ENCODE assay signal across 10 cellular contexts in genomic region chr3:193594946-193595689, GRCh38. TPM values are rescaled to one million over a fixed set of nuclear protein-coding genes. Genes with fewer than 3 reads are reported as not detected.
A peak's percentile ranks its signal among the peaks of the same experiment; 100 is the strongest.
DNase-seq lines count a peak whose midpoint lies in the region; ATAC-seq and TF ChIP-seq lines count a peak whose summit lies in the region.
"Had no signal": no experiment of that assay in that cellular context is flagged by ENCODE, and none has a peak within 500 bp of the region (broad histone marks: within the 10 kb centered on the region; RNA-seq: fewer than 3 reads in every experiment).

No MANE protein-coding gene starts in this region.

- BruUV-seq in mammary epithelial cell (replicated peaks; lab: Mats Ljungman, UMichigan): TSS peak; percentile 30

- H3K36me3 ChIP-seq in DND-41 (ENCODE audit: insufficient read depth, low read length) (peaks cover 16% of the 10 kb centered on the region), MM.1S (replicated peaks; ENCODE audit: insufficient read depth, low read length) (0 out of 2 replicates have a peak, but pooled peaks cover 3% of the 10 kb centered on the region), mammary epithelial cell (ENCODE audit: insufficient read depth, low read length) (peaks cover 4% of the 10 kb centered on the region)
- H3K36me3 ChIP-seq: neutrophil had no signal

- H3K27me3 Mint-ChIP-seq in nephron progenitor cell (ENCODE audit: low read depth, poor library complexity): no peaks in the 10 kb centered on the region

- intact Hi-C loops in mammary epithelial cell (cut with micrococcal nuclease): loop anchor here (5.0 kb wide), 1 partner anchor 977 kb away; no protein-coding TSS in a partner anchor

- H3K27me3 ChIP-seq in DND-41 (ENCODE audit: insufficient read depth, low read length, poor library complexity) (no peaks in the 10 kb centered on the region), MM.1S (replicated peaks; ENCODE audit: insufficient read depth, low read length) (no peaks in the 10 kb centered on the region), mammary epithelial cell (ENCODE audit: insufficient read depth, low read length) (no peaks in the 10 kb centered on the region)
- H3K27me3 ChIP-seq: neutrophil had no signal

- 100% methylated on average over 1 of the region's 1 CpG for WGBS in mammary epithelial cell (ENCODE audit: low coverage, missing lambda C conversion rate)

- H3K9me3 ChIP-seq in DND-41 (ENCODE audit: insufficient read depth, low read length, severe bottlenecking) (no peaks in the 10 kb centered on the region), MM.1S (replicated peaks; ENCODE audit: insufficient read depth, low read length) (no peaks in the 10 kb centered on the region), mammary epithelial cell (replicated peaks; ENCODE audit: insufficient read depth, low read length) (no peaks in the 10 kb centered on the region)
- H3K9me3 ChIP-seq: neutrophil had no signal

- peaks cover 23% of the 10 kb centered on the region; the same call in 1 of the 2 replicates for H4K20me1 ChIP-seq in DND-41 (ENCODE audit: insufficient read depth, low read length)
- H4K20me1 ChIP-seq in MM.1S (ENCODE audit: insufficient read depth, low read length): no peaks in the 10 kb centered on the region
- no peaks in the 10 kb centered on the region for H4K20me1 ChIP-seq in mammary epithelial cell (ENCODE audit: insufficient read depth, low read length)

- CTCF ChIA-PET in mammary epithelial cell (lab: Charles Lee; ENCODE audit: low non-redundant PET): no interaction called here

- H3K4me2 ChIP-seq in DND-41 (ENCODE audit: insufficient read depth, low read length) (peak overlapping the region; percentile 74), MM.1S (ENCODE audit: low read depth, low read length) (peak overlapping the region; percentile 60; the same call in 1 of the 2 replicates), mammary epithelial cell (ENCODE audit: insufficient read depth, low read depth, low read length) (peak overlapping the region; percentile 96)

- no peak overlapping the region for H2AFZ ChIP-seq in DND-41 (ENCODE audit: low read depth, low read length)
- H2AFZ ChIP-seq in MM.1S (ENCODE audit: low read length): no peak overlapping the region
- H2AFZ ChIP-seq in mammary epithelial cell (ENCODE audit: low read depth, low read length): no peak overlapping the region

- H3K36me3 Mint-ChIP-seq in nephron progenitor cell (ENCODE audit: low read depth): peaks cover 43% of the 10 kb centered on the region

- H3F3A ChIP-seq in MM.1S (ENCODE audit: insufficient read depth, low read length): no peaks in the 10 kb centered on the region

- no peaks in the 10 kb centered on the region for H3K9me2 ChIP-seq in MM.1S (replicated peaks; ENCODE audit: insufficient read depth, low read length)

- no peak overlapping the region for H3K27ac Mint-ChIP-seq in nephron progenitor cell

- ATAC-seq in DND-41 (ENCODE audit: insufficient read depth, low read depth) (no peak), HG03135 (IDR thresholded peaks at IDR 0.05; ENCODE audit: unreplicated experiment) (no peak)

- peak overlapping the region; percentile 4 to 66; a peak in 2 of 4 replicates for H3K4me3 ChIP-seq in DND-41 (ENCODE audit: low read depth in 1 of 2, low read length in 2 of 2)
- no peak overlapping the region for H3K4me3 ChIP-seq in MM.1S (ENCODE audit: low read length)
- peak overlapping the region in 2 of 3 experiments; percentile 73 to 82 for H3K4me3 ChIP-seq in mammary epithelial cell (replicated peaks in 1 of 3; ENCODE audit: insufficient read depth in 1 of 3, low read depth in 2 of 3, low read length in 3 of 3)

- DNase-seq in DND-41 (no peak), MM.1S (no peak), mammary epithelial cell (no peak), nephron progenitor cell (no peak), SKM-1 treated with dmso at 0.1 percent for 144 hours (lab: John Stamatoyannopoulos, UW; ENCODE audit: unreplicated experiment) (no peak), NOMO-1 treated with dmso at 0.1 percent for 144 hours (lab: John Stamatoyannopoulos, UW; ENCODE audit: unreplicated experiment) (no peak)
- no peak for DNase-seq in stimulated activated CD4-positive, alpha-beta T cell treated with anti-CD3 and anti-CD28 coated beads, Interleukin-4, amount 100 ng/mL, for 1 hour
- DNase-seq: activated CD8-positive, alpha-beta memory T cell treated with anti-CD3 and anti-CD28 coated beads, Interleukin-2, amount 50 U/mL, for 48 hours had no signal

- H3K9ac ChIP-seq in DND-41 (ENCODE audit: low read depth, low read length) (peak overlapping the region; percentile 23; the same call in 1 of the 2 replicates), MM.1S (ENCODE audit: low read length) (no peak overlapping the region), mammary epithelial cell (ENCODE audit: insufficient read depth, low read length) (no peak overlapping the region)

- in situ Hi-C loops in mammary epithelial cell (cut with MboI; ENCODE audit: low sequenced_read_pairs in 2 of 2): no loop called here

- dilution Hi-C loops in mammary epithelial cell (cut with HindIII; ENCODE audit: low sequenced_read_pairs): no loop called here

- peaks cover 36% of the 10 kb centered on the region for H3K4me1 ChIP-seq in DND-41 (ENCODE audit: insufficient read depth, low read length)
- H3K4me1 ChIP-seq in MM.1S (ENCODE audit: low read length): peaks cover 6% of the 10 kb centered on the region; the same call in 1 of the 2 replicates
- peaks cover 18% of the 10 kb centered on the region for H3K4me1 ChIP-seq in mammary epithelial cell (ENCODE audit: insufficient read depth, low read length)

- H3K79me2 ChIP-seq in DND-41 (ENCODE audit: insufficient read depth, low read length) (peaks cover 80% of the 10 kb centered on the region), MM.1S (ENCODE audit: low read length) (peaks cover 76% of the 10 kb centered on the region), mammary epithelial cell (ENCODE audit: insufficient read depth, low read length) (peaks cover 69% of the 10 kb centered on the region)

- peak overlapping the region; percentile 97 for H3K4me3 Mint-ChIP-seq in nephron progenitor cell

- peaks cover 38% of the 10 kb centered on the region for H3K4me1 Mint-ChIP-seq in nephron progenitor cell

- no peaks in the 10 kb centered on the region for H3K9me3 Mint-ChIP-seq in nephron progenitor cell

- no peak for TF ChIP-seq CTCF in DND-41 (IDR thresholded peaks at IDR 0.05; ENCODE audit: borderline replicate concordance, extremely low read depth, low read length, poor library complexity, severe bottlenecking)
- no peak for TF ChIP-seq CTCF in MM.1S (IDR thresholded peaks at IDR 0.05; ENCODE audit: low read length)
- TF ChIP-seq CTCF in mammary epithelial cell (conservative IDR thresholded peaks at IDR 0.05 in 1 of 2, IDR thresholded peaks at IDR 0.05 in 1 of 2; ENCODE audit: extremely low read depth in 1 of 2, insufficient read depth in 1 of 2, low read depth in 1 of 2, low read length in 2 of 2): no peak
- TF ChIP-seq CTCF in nephron progenitor cell (IDR thresholded peaks at IDR 0.05): no peak

- H3K27ac ChIP-seq in DND-41 (ENCODE audit: low read length) (no peak overlapping the region), MM.1S (ENCODE audit: low read length) (no peak overlapping the region), mammary epithelial cell (ENCODE audit: insufficient read depth, low read depth, low read length) (peak overlapping the region; percentile 84)
- H3K27ac ChIP-seq: neutrophil had no signal

RNA-seq across cellular contexts. Expression of gene OPA1, which starts 2.1 kb away (rescaled TPM):
- total RNA-seq in mammary epithelial cell: 10 to 100 TPM; 60.4 to 66.3 TPM
- polyA plus RNA-seq in mammary epithelial cell: 19.5 TPM
- polyA minus RNA-seq in mammary epithelial cell: 91.9 TPM

RNA-seq across cellular contexts. Expression of gene ATP13A4, which starts 40.4 kb away (rescaled TPM):
- total RNA-seq in mammary epithelial cell: 1 to 10 TPM in 1 of 2 donors, not detected in 1; 2.7 TPM
- 0.02 TPM for polyA plus RNA-seq in mammary epithelial cell
- polyA minus RNA-seq in mammary epithelial cell: not detected
